ENCODE assay signal across 1 cellular context in the genomic region with DNA sequence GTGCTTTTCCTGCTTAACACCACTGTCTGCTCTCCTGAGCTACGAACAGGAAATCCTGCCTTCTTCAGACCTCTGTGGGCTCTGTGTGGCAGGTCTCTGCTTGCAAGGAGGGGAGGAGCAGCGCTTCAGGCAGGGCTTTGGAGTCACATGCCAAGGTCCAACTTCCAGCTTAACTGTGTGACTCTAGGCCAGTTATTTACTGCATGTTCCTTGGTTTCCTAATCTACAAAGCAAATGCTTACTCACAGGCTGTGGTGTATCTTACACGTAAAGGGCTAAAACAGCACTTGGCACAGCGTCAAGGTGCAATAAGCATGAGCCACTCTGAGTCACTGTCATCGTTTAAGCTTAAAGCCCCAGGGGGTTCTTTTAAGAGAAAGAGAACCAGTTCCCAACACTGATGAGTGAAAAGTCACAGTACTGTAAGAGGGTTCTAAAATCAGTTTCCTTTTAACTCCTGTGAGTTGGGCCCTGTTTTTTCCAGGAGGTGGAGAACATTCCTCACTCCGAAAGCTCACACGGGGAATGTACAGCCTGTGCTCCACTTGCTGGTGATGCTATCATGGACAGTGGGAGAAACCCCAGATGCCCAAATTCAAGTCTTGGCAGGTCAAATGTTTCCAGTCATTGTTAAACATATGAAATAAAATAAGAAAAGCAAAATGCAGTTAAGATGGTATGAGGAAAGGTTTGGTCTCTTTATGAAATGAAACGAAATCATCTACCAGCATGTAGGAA.
TF ChIP-seq lines count a peak whose summit lies in the region.

No MANE protein-coding gene starts in this region.

TF ChIP-seq in HEK293, 187 proteins besides CTCF, POLR2A, EP300 and RAD21 (continued from another document):
- TF ChIP-seq ZNF248 (tag by site-specific recombination; IDR thresholded peaks at IDR 0.05) (no peak), ZBTB20 (tag by site-specific recombination; IDR thresholded peaks at IDR 0.05) (peak; percentile 90), ZNF433 (tag by site-specific recombination; IDR thresholded peaks at IDR 0.05; ENCODE audit: low read depth) (no peak)
- TF ChIP-seq, protein P1, sequence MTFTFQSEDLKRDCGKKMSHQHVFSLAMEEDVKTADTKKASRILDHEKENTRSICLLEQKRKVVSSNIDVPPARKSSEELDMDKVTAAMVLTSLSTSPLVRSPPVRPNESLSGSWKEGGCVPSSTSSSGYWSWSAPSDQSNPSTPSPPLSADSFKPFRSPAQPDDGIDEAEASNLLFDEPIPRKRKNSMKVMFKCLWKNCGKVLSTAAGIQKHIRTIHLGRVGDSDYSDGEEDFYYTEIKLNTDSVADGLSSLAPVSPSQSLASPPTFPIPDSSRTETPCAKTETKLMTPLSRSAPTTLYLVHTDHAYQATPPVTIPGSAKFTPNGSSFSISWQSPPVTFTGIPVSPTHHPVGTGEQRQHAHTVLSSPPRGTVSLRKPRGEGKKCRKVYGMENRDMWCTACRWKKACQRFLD (tag by site-specific recombination; IDR thresholded peaks at IDR 0.05): no peak
